1 cellular context compared by ENCODE assay signal in genomic region chr6:137731960-137732616, GRCh38.
TF ChIP-seq lines count a peak whose summit lies in the region.

No MANE protein-coding gene starts in this region.

TF ChIP-seq in HepG2, 621 proteins besides CTCF, POLR2A, EP300 and RAD21 (continued from another document and continues in another):
- TF ChIP-seq ZNF143 (CRISPR knock-in tag; IDR thresholded peaks at IDR 0.05) = no peak
- TF ChIP-seq HOXA3 (CRISPR knock-in tag; IDR thresholded peaks at IDR 0.05) = peak; percentile 84
- peak; percentile 54; the same call in 1 of the 2 replicates for TF ChIP-seq KDM4B (CRISPR knock-in tag; IDR thresholded peaks at IDR 0.05)
- no peak for TF ChIP-seq PAX8 (CRISPR knock-in tag; IDR thresholded peaks at IDR 0.05; ENCODE audit: borderline replicate concordance)
- no peak for TF ChIP-seq ZNF367 (CRISPR knock-in tag; IDR thresholded peaks at IDR 0.05; ENCODE audit: borderline replicate concordance)
- no peak for TF ChIP-seq WIZ (CRISPR knock-in tag; IDR thresholded peaks at IDR 0.05)
- peak; percentile 75; the same call in 1 of the 2 replicates for TF ChIP-seq EHMT2 (IDR thresholded peaks at IDR 0.05; ENCODE audit: borderline replicate concordance, low read depth, low read length)
- TF ChIP-seq SIN3A (IDR thresholded peaks at IDR 0.05; ENCODE audit: borderline replicate concordance, low read depth, low read length) = no peak
- TF ChIP-seq TRIM24 (CRISPR knock-in tag; IDR thresholded peaks at IDR 0.05) = peak; percentile 65; the same call in 1 of the 2 replicates
- TF ChIP-seq ZNF737 (CRISPR knock-in tag; IDR thresholded peaks at IDR 0.05; ENCODE audit: borderline replicate concordance) = no peak
- TF ChIP-seq FLYWCH1 (CRISPR knock-in tag; IDR thresholded peaks at IDR 0.05) = no peak
- no peak for TF ChIP-seq NCOA5 (CRISPR knock-in tag; IDR thresholded peaks at IDR 0.05)
- TF ChIP-seq FIP1L1 (IDR thresholded peaks at IDR 0.05; ENCODE audit: borderline replicate concordance, insufficient read depth, low read depth, low read length) = no peak
- TF ChIP-seq THAP11 (CRISPR knock-in tag; IDR thresholded peaks at IDR 0.05) = peak; percentile 73
- TF ChIP-seq ZNF615 (CRISPR knock-in tag; IDR thresholded peaks at IDR 0.05; ENCODE audit: borderline replicate concordance) = no peak; the same call in 1 of the 2 replicates
- no peak for TF ChIP-seq KAT2B (IDR thresholded peaks at IDR 0.05; ENCODE audit: borderline replicate concordance, low read depth, low read length)
- TF ChIP-seq RERE (CRISPR knock-in tag; IDR thresholded peaks at IDR 0.05; ENCODE audit: low read depth) = peak; percentile 84
- TF ChIP-seq ZNF280B (CRISPR knock-in tag; IDR thresholded peaks at IDR 0.05; ENCODE audit: borderline replicate concordance) = no peak
- no peak for TF ChIP-seq ZNF883 (CRISPR knock-in tag; IDR thresholded peaks at IDR 0.05; ENCODE audit: not compliant biosample characterization)
- no peak for TF ChIP-seq SP4 (CRISPR knock-in tag; IDR thresholded peaks at IDR 0.05)
- no peak for TF ChIP-seq ZNF839 (CRISPR knock-in tag; IDR thresholded peaks at IDR 0.05; ENCODE audit: borderline replicate concordance)
- TF ChIP-seq ZNF788 (CRISPR knock-in tag; IDR thresholded peaks at IDR 0.05; ENCODE audit: borderline replicate concordance) = no peak
- peak; percentile 90 for TF ChIP-seq RARA (CRISPR knock-in tag; IDR thresholded peaks at IDR 0.05)
- TF ChIP-seq HMGXB3 (CRISPR knock-in tag; IDR thresholded peaks at IDR 0.05; ENCODE audit: borderline replicate concordance) = peak; percentile 81; the same call in 1 of the 2 replicates
- no peak for TF ChIP-seq GLMP (CRISPR knock-in tag; IDR thresholded peaks at IDR 0.05; ENCODE audit: borderline replicate concordance)
- TF ChIP-seq ZBTB1 (CRISPR knock-in tag; IDR thresholded peaks at IDR 0.05; ENCODE audit: borderline replicate concordance) = no peak
- 0 out of 2 replicates have a peak, but pooled peaks have one; percentile 75 for TF ChIP-seq THYN1 (CRISPR knock-in tag; IDR thresholded peaks at IDR 0.05; ENCODE audit: borderline replicate concordance, low read depth)
- TF ChIP-seq ZNF274 (CRISPR knock-in tag; IDR thresholded peaks at IDR 0.05) = no peak
- no peak for TF ChIP-seq ZXDC (CRISPR knock-in tag; IDR thresholded peaks at IDR 0.05)
- TF ChIP-seq GPBP1L1 (CRISPR knock-in tag; IDR thresholded peaks at IDR 0.05) = no peak
- no peak for TF ChIP-seq DZIP1 (CRISPR knock-in tag; IDR thresholded peaks at IDR 0.05)
- TF ChIP-seq ZNF260 (CRISPR knock-in tag; IDR thresholded peaks at IDR 0.05; ENCODE audit: borderline replicate concordance, low read depth) = no peak
- no peak for TF ChIP-seq ZEB1 (IDR thresholded peaks at IDR 0.05; ENCODE audit: insufficient replicate concordance, low read depth)
- TF ChIP-seq SALL2 (CRISPR knock-in tag; IDR thresholded peaks at IDR 0.05) = peak; percentile 82; the same call in 1 of the 2 replicates
- TF ChIP-seq BCL6 (CRISPR knock-in tag; IDR thresholded peaks at IDR 0.05) = peak; percentile 85
- no peak for TF ChIP-seq SNAPC5 (CRISPR knock-in tag; IDR thresholded peaks at IDR 0.05; ENCODE audit: borderline replicate concordance)
- TF ChIP-seq ZBTB39 (CRISPR knock-in tag; IDR thresholded peaks at IDR 0.05) = 0 out of 2 replicates have a peak, but pooled peaks have one; percentile 63
- TF ChIP-seq ZNF501 (CRISPR knock-in tag; IDR thresholded peaks at IDR 0.05) = no peak
